In genomic region chr3:44890852-44891251, GRCh38 we compare ENCODE assay signal across 39 cellular contexts. TPM values are rescaled to one million over a fixed set of nuclear protein-coding genes. Genes with fewer than 3 reads are reported as not detected.
"Had no signal": no experiment of that assay in that cellular context is flagged by ENCODE, and none has a peak within 500 bp of the region (broad histone marks: within the 10 kb centered on the region; RNA-seq: fewer than 3 reads in every experiment).

No MANE protein-coding gene starts in this region.

- H3K27ac ChIP-seq: ascending aorta, brain microvascular endothelial cell, gastroesophageal sphincter, ovary, prostate gland, sigmoid colon, thoracic aorta, uterus, VCaP had no signal

- H3K36me3 ChIP-seq: ascending aorta, brain microvascular endothelial cell, gastroesophageal sphincter, ovary, prostate gland, sigmoid colon, thoracic aorta, uterus had no signal

- H3K9me3 ChIP-seq: ascending aorta, gastroesophageal sphincter, ovary, prostate gland, sigmoid colon, thoracic aorta, uterus had no signal

- H3K4me3 ChIP-seq: ascending aorta, gastroesophageal sphincter, ovary, prostate gland, sigmoid colon, thoracic aorta, uterus had no signal

- H3K9me3 Mint-ChIP-seq: activated naive CD4-positive, alpha-beta T cell treated with anti-CD3 and anti-CD28 coated beads for 36 hours; activated naive CD8-positive, alpha-beta T cell treated with anti-CD3 and anti-CD28 coated beads for 36 hours; activated T-helper 1 cell treated with anti-CD3 and anti-CD28 coated beads, Interleukin-12 subunit alpha, Interleukin-12 subunit beta, Interleukin-2, Interleukin-4 antibody, amounts not matched to agents 30 ng/mL and 10 ng/mL and 1 ng/mL, durations not matched to agents 14 hours and 24 hours and 36 hours; effector memory CD8-positive, alpha-beta T cell; memory B cell; naive thymus-derived CD4-positive, alpha-beta T cell; stimulated activated effector memory CD8-positive, alpha-beta T cell treated with anti-CD3 and anti-CD28 coated beads, Interleukin-12 subunit alpha, Interleukin-12 subunit beta, amount 100 ng/mL, for 72 hours; stimulated activated naive CD8-positive, alpha-beta T cell treated with anti-CD3 and anti-CD28 coated beads, Interleukin-15, Interleukin-2, amounts not matched to agents 100 ng/mL and 50 ng/mL, for 24 hours; T-helper 2 cell treated with Interferon-gamma antibody and Interleukin-4, amounts not matched to agents 5 μg/mL and 100 μg/mL, for 36 hours had no signal

- H3K27ac Mint-ChIP-seq: activated naive CD4-positive, alpha-beta T cell treated with anti-CD3 and anti-CD28 coated beads for 36 hours; activated naive CD8-positive, alpha-beta T cell treated with anti-CD3 and anti-CD28 coated beads for 36 hours; activated T-helper 1 cell treated with anti-CD3 and anti-CD28 coated beads, Interleukin-12 subunit alpha, Interleukin-12 subunit beta, Interleukin-2, Interleukin-4 antibody, amounts not matched to agents 30 ng/mL and 10 ng/mL and 1 ng/mL, durations not matched to agents 14 hours and 24 hours and 36 hours; effector memory CD8-positive, alpha-beta T cell; memory B cell; stimulated activated effector memory CD8-positive, alpha-beta T cell treated with anti-CD3 and anti-CD28 coated beads, Interleukin-12 subunit alpha, Interleukin-12 subunit beta, amount 100 ng/mL, for 72 hours; stimulated activated naive CD8-positive, alpha-beta T cell treated with anti-CD3 and anti-CD28 coated beads, Interleukin-15, Interleukin-2, amounts not matched to agents 100 ng/mL and 50 ng/mL, for 24 hours; T-helper 2 cell treated with Interferon-gamma antibody and Interleukin-4, amounts not matched to agents 5 μg/mL and 100 μg/mL, for 36 hours had no signal

- ATAC-seq: effector memory CD8-positive, alpha-beta T cell; gastroesophageal sphincter; left colon; naive thymus-derived CD4-positive, alpha-beta T cell; stimulated activated effector memory CD8-positive, alpha-beta T cell treated with anti-CD3 and anti-CD28 coated beads, Interleukin-12 subunit alpha, Interleukin-12 subunit beta, amount 100 ng/mL, for 72 hours had no signal

- H3K27me3 ChIP-seq: ascending aorta, brain microvascular endothelial cell, ovary, sigmoid colon, uterus had no signal

- H3K4me1 Mint-ChIP-seq: activated naive CD8-positive, alpha-beta T cell treated with anti-CD3 and anti-CD28 coated beads for 36 hours; naive thymus-derived CD4-positive, alpha-beta T cell; stimulated activated effector memory CD8-positive, alpha-beta T cell treated with anti-CD3 and anti-CD28 coated beads, Interleukin-12 subunit alpha, Interleukin-12 subunit beta, amount 100 ng/mL, for 72 hours had no signal

- H3K4me3 Mint-ChIP-seq: activated naive CD4-positive, alpha-beta T cell treated with anti-CD3 and anti-CD28 coated beads for 36 hours; activated naive CD8-positive, alpha-beta T cell treated with anti-CD3 and anti-CD28 coated beads for 36 hours; activated T-helper 1 cell treated with anti-CD3 and anti-CD28 coated beads, Interleukin-12 subunit alpha, Interleukin-12 subunit beta, Interleukin-2, Interleukin-4 antibody, amounts not matched to agents 30 ng/mL and 10 ng/mL and 1 ng/mL, durations not matched to agents 14 hours and 24 hours and 36 hours; effector memory CD8-positive, alpha-beta T cell; memory B cell; naive thymus-derived CD4-positive, alpha-beta T cell; stimulated activated effector memory CD8-positive, alpha-beta T cell treated with anti-CD3 and anti-CD28 coated beads, Interleukin-12 subunit alpha, Interleukin-12 subunit beta, amount 100 ng/mL, for 72 hours; stimulated activated naive CD8-positive, alpha-beta T cell treated with anti-CD3 and anti-CD28 coated beads, Interleukin-15, Interleukin-2, amounts not matched to agents 100 ng/mL and 50 ng/mL, for 24 hours; T-helper 2 cell treated with Interferon-gamma antibody and Interleukin-4, amounts not matched to agents 5 μg/mL and 100 μg/mL, for 36 hours had no signal

- DNase-seq: activated CD4-positive, alpha-beta T cell treated with anti-CD3 and anti-CD28 coated beads for 4 hours; activated CD4-positive, alpha-beta T cell treated with anti-CD3 and anti-CD28 coated beads, Interleukin-2, amount 50 U/mL, for 4 hours; activated CD8-positive, alpha-beta memory T cell treated with anti-CD3 and anti-CD28 coated beads for 24 hours; activated effector memory CD4-positive, alpha-beta T cell treated with anti-CD3 and anti-CD28 coated beads, Interleukin-2, amount 50 U/mL, for 16 hours; activated naive CD4-positive, alpha-beta T cell treated with anti-CD3 and anti-CD28 coated beads for 36 hours; activated naive CD8-positive, alpha-beta T cell treated with anti-CD3 and anti-CD28 coated beads for 36 hours; activated T-cell treated with anti-CD3 and anti-CD28 coated beads, Interleukin-2, amount 50 U/mL, for 1 hour; brain microvascular endothelial cell; caudate nucleus; cortex of kidney; effector memory CD8-positive, alpha-beta T cell; head of caudate nucleus; hippocampal formation; kidney; left colon; midbrain; naive thymus-derived CD4-positive, alpha-beta T cell; ovary; sigmoid colon; small intestine; stimulated activated CD4-positive, alpha-beta T cell treated with anti-CD3 and anti-CD28 coated beads, Interleukin-4, amount 100 ng/mL, for 24 hours; trophoblast cell; uterus had no signal

- H3K36me3 Mint-ChIP-seq: activated naive CD8-positive, alpha-beta T cell treated with anti-CD3 and anti-CD28 coated beads for 36 hours; memory B cell; naive thymus-derived CD4-positive, alpha-beta T cell; stimulated activated effector memory CD8-positive, alpha-beta T cell treated with anti-CD3 and anti-CD28 coated beads, Interleukin-12 subunit alpha, Interleukin-12 subunit beta, amount 100 ng/mL, for 72 hours had no signal

- H3K4me1 ChIP-seq: ascending aorta, gastroesophageal sphincter, prostate gland, uterus had no signal

RNA-seq across cellular contexts. Expression of gene TGM4, which starts 16.4 kb away (rescaled TPM):
- total RNA-seq: activated naive CD4-positive, alpha-beta T cell treated with anti-CD3 and anti-CD28 coated beads for 36 hours; activated naive CD8-positive, alpha-beta T cell treated with anti-CD3 and anti-CD28 coated beads for 36 hours; activated T-helper 1 cell treated with anti-CD3 and anti-CD28 coated beads, Interleukin-12 subunit alpha, Interleukin-12 subunit beta, Interleukin-2, Interleukin-4 antibody, amounts not matched to agents 30 ng/mL and 10 ng/mL and 1 ng/mL, durations not matched to agents 14 hours and 24 hours and 36 hours; ascending aorta; fibroblast of lung; fibroblast of villous mesenchyme; gastroesophageal sphincter; kidney; left colon; liver; naive thymus-derived CD4-positive, alpha-beta T cell; ovary; sigmoid colon; subcutaneous adipose tissue; thoracic aorta; uterus had no signal
- polyA plus RNA-seq: esophagus, fibroblast of lung, liver, neural cell, ovary, sigmoid colon, small intestine had no signal

RNA-seq across cellular contexts. Expression of gene TMEM42, which starts 29.1 kb away (rescaled TPM):
- total RNA-seq: ascending aorta had no signal
